Comparison of ENCODE assay signal across 9 cellular contexts in the genomic region with DNA sequence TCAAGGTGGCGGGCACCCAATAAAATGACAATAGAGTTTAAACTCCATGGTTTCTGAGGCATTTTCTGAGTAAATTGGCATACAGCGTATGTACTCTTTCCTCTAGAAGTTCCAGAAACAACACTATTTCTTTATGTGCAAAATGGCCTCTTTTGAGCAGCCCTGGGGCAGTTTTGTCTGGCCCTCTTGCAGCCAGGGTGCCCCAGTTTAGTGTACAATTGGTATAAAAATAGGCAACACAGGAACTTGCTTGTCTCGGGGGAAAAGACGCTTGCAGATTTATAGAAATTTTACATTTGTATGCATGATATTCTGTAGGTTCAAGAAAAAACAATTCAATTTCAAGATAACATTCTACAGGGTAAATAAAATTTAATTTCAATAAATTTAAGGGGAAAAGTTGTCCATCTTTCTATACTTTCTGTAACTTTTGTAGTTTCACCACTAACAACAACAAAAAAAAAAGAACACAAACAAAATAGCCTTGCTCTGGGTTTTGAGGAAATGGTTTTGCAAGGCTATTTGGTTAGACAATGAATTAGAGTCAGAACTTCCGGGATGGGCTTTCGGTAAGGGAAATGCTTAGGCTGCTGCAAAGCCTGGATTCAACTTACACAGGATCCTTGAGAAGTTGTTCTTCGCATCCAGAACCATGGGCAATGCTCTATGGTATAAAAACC. TPM values are rescaled to one million over a fixed set of nuclear protein-coding genes. Genes with fewer than 3 reads are reported as not detected.
DNase-seq lines count a peak whose midpoint lies in the region; ATAC-seq, FAIRE-seq and TF ChIP-seq lines count a peak whose summit lies in the region.
"Had no signal": no experiment of that assay in that cellular context is flagged by ENCODE, and none has a peak within 500 bp of the region (broad histone marks: within the 10 kb centered on the region; RNA-seq: fewer than 3 reads in every experiment).

No MANE protein-coding gene starts in this region.

- H3K4me1 Mint-ChIP-seq in CD14-positive monocyte = peaks cover 68% of the 10 kb centered on the region
- H3K4me1 Mint-ChIP-seq in endothelial cell (ENCODE audit: unreplicated experiment) = peaks cover 77% of the 10 kb centered on the region

- no peak for FAIRE-seq in D721Med (lab: Jason Lieb, UNC)
- FAIRE-seq: K562 had no signal

- H3K9me3 Mint-ChIP-seq in CD14-positive monocyte = no peaks in the 10 kb centered on the region
- no peaks in the 10 kb centered on the region for H3K9me3 Mint-ChIP-seq in endothelial cell (ENCODE audit: unreplicated experiment)

- ATAC-seq in GM19328 (IDR thresholded peaks at IDR 0.05; ENCODE audit: unreplicated experiment) (peak; percentile 38), HG03378 (IDR thresholded peaks at IDR 0.05; ENCODE audit: unreplicated experiment) (peak; percentile 35)
- ATAC-seq: K562 had no signal

- no peak for DNase-seq in CD14-positive monocyte (ENCODE audit: low spot score)
- peak; percentile 14 for DNase-seq in endothelial cell (ENCODE audit: low spot score)
- no peak for DNase-seq in H4 (ENCODE audit: low spot score)
- DNase-seq in COLO829 (ENCODE audit: low spot score) = no peak
- no peak for DNase-seq in kidney tubule cell (ENCODE audit: low spot score)
- DNase-seq in D721Med (ENCODE audit: insufficient read length, low spot score) = no peak

- H3K27me3 Mint-ChIP-seq in CD14-positive monocyte (ENCODE audit: low read depth in 3 of 3) = no peaks in the 10 kb centered on the region
- H3K27me3 Mint-ChIP-seq in endothelial cell (ENCODE audit: unreplicated experiment) = peaks cover 4% of the 10 kb centered on the region

- peaks cover 0 to 3% of the 10 kb centered on the region in 2 donors for H3K36me3 Mint-ChIP-seq in CD14-positive monocyte
- H3K36me3 Mint-ChIP-seq in endothelial cell (ENCODE audit: low read depth, unreplicated experiment) = no peaks in the 10 kb centered on the region

- H3K4me3 Mint-ChIP-seq in CD14-positive monocyte (peak overlapping the region; percentile 55 to 71), endothelial cell (ENCODE audit: unreplicated experiment) (no peak overlapping the region)

- intact Hi-C loops in CD14-positive monocyte (cut with micrococcal nuclease) = loop anchor here in 1 of 2 donors (5.0 kb wide), 1 partner anchor 46 kb away; a partner anchor contains a TSS

- H3K27ac Mint-ChIP-seq in CD14-positive monocyte (peak overlapping the region; percentile 74 to 91 (median 88)), endothelial cell (ENCODE audit: unreplicated experiment) (peak overlapping the region; percentile 97)

- TF ChIP-seq CTCF in CD14-positive monocyte (IDR thresholded peaks at IDR 0.05) = no peak
- TF ChIP-seq CTCF in endothelial cell (IDR thresholded peaks at IDR 0.05; ENCODE audit: unreplicated experiment) = no peak
- TF ChIP-seq CTCF in D721Med (IDR thresholded peaks at IDR 0.05; ENCODE audit: insufficient read depth, missing control alignments) = no peak

RNA-seq across cellular contexts. Expression of a gene that starts 45.3 kb away (rescaled TPM):
- 1 to 10 TPM in 1 of 2 donors, under 1 TPM in 1; 0.88 to 2.1 TPM for polyA plus RNA-seq in CD14-positive monocyte
- 45.6 TPM for total RNA-seq in endothelial cell (ENCODE audit: unreplicated experiment)
- 2.1 and 3.1 TPM in 2 replicates for total RNA-seq in H4 (2014; rRNA removed; shearing (Covaris generic))

Comparison
In these comparisons a context has a peak if more than half of its experiments do, and no peak if none do; other contexts are left out.
1. RNA of a gene that starts 45.3 kb away (total RNA-seq): 45.6 TPM in endothelial cell (single experiment); 2.1 to 3.1 TPM in H4; every median in the first group is over 10 times any median in the second.